Comparison of ENCODE assay signal across 9 cellular contexts in the genomic region with DNA sequence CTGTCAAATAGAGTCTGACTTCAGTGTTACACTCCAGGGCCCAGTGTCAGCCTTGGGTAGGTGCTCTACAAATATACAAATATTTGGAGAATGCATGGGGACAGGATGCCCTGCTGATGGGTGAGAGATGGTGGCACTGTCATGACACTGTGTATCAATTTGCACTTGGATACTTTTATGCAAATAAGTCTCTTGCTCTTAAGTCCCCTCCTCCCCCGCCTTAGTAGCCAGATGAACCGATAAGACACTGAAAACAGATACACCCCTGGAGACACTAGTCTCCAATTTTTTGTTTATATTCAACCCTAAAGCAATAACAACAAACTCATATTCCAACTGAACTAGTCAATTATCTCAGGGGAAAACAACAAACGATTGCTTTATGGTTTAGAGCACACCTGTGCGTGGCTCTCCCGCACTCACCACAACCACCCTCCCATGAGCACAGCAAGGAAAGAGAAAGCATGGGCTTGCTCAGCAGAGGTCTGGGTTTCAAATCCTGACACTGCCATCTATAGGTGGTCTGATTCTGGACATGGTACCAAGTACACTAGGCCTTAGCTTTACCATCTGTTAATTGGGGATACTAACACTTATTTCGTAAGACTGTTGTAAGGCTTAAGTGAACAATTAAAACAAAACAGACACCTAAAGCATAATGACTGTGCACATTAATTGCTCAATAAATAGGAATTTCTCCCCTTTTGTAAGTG. TPM values are rescaled to one million over a fixed set of nuclear protein-coding genes. Genes with fewer than 3 reads are reported as not detected.
DNase-seq lines count a peak whose midpoint lies in the region; ATAC-seq and TF ChIP-seq lines count a peak whose summit lies in the region.
"Had no signal": no experiment of that assay in that cellular context is flagged by ENCODE, and none has a peak within 500 bp of the region (broad histone marks: within the 10 kb centered on the region; RNA-seq: fewer than 3 reads in every experiment).

No MANE protein-coding gene starts in this region.

- no peak overlapping the region for H3K27ac ChIP-seq in uterus
- H3K27ac ChIP-seq: VCaP had no signal

- no peaks in the 10 kb centered on the region for H3K4me1 ChIP-seq in uterus

- intact Hi-C loops in uterus (cut with DNase I; ENCODE audit: low total_unique reads), result no loop called here

- H3K4me1 Mint-ChIP-seq in activated naive CD8-positive, alpha-beta T cell treated with anti-CD3 and anti-CD28 coated beads, Interleukin-2, amount 50 U/mL, for 24 hours, result peaks cover 40% of the 10 kb centered on the region

- no peaks in the 10 kb centered on the region for H3K27me3 Mint-ChIP-seq in activated naive CD8-positive, alpha-beta T cell treated with anti-CD3 and anti-CD28 coated beads, Interleukin-2, amount 50 U/mL, for 24 hours

- ATAC-seq in GM19328 (IDR thresholded peaks at IDR 0.05; ENCODE audit: unreplicated experiment) (peak; percentile 65), HG03521 (IDR thresholded peaks at IDR 0.05; ENCODE audit: unreplicated experiment) (peak; percentile 82)
- peak; percentile 85 for ATAC-seq in activated naive CD8-positive, alpha-beta T cell treated with anti-CD3 and anti-CD28 coated beads, Interleukin-2, amount 50 U/mL, for 24 hours

- DNase-seq in Daoy (ENCODE audit: low read depth) (peak; percentile 52), amygdala (lab: John Stamatoyannopoulos, UW) (no peak), uterus (no peak), globus pallidus (ENCODE audit: low spot score) (no peak), NOMO-1 (lab: John Stamatoyannopoulos, UW; ENCODE audit: unreplicated experiment in 2 of 2) (no peak)
- DNase-seq in activated naive CD8-positive, alpha-beta T cell treated with anti-CD3 and anti-CD28 coated beads, Interleukin-2, amount 50 U/mL, for 24 hours, result no peak

- TF ChIP-seq CTCF in uterus (IDR thresholded peaks at IDR 0.05), result no peak

- H3K36me3 ChIP-seq in uterus, result no peaks in the 10 kb centered on the region

- H3K27me3 ChIP-seq in uterus, result no peaks in the 10 kb centered on the region

- no peaks in the 10 kb centered on the region for H3K9me3 Mint-ChIP-seq in activated naive CD8-positive, alpha-beta T cell treated with anti-CD3 and anti-CD28 coated beads, Interleukin-2, amount 50 U/mL, for 24 hours

- H3K9me3 ChIP-seq in uterus, result no peaks in the 10 kb centered on the region

- H3K27ac Mint-ChIP-seq in activated naive CD8-positive, alpha-beta T cell treated with anti-CD3 and anti-CD28 coated beads, Interleukin-2, amount 50 U/mL, for 24 hours, result no peak overlapping the region

- no peak for TF ChIP-seq POLR2A in uterus (IDR thresholded peaks at IDR 0.05)

- no peak overlapping the region for H3K4me3 ChIP-seq in uterus

- no peak overlapping the region for H3K4me3 Mint-ChIP-seq in activated naive CD8-positive, alpha-beta T cell treated with anti-CD3 and anti-CD28 coated beads, Interleukin-2, amount 50 U/mL, for 24 hours

- H3K36me3 Mint-ChIP-seq in activated naive CD8-positive, alpha-beta T cell treated with anti-CD3 and anti-CD28 coated beads, Interleukin-2, amount 50 U/mL, for 24 hours (ENCODE audit: low read depth), result no peaks in the 10 kb centered on the region

RNA-seq across cellular contexts. Expression of a gene that starts 50.3 kb away (rescaled TPM):
- total RNA-seq in Daoy (2014; rRNA removed; shearing (Covaris generic)), result 7.5 and 9.5 TPM in 2 replicates
- total RNA-seq in uterus, result 1 to 10 TPM in 3 of 4 donors, under 1 TPM in 1; 0.51 to 7.6 (median 2.9) TPM
